Comparison of ENCODE assay signal across 10 cellular contexts in the genomic region with DNA sequence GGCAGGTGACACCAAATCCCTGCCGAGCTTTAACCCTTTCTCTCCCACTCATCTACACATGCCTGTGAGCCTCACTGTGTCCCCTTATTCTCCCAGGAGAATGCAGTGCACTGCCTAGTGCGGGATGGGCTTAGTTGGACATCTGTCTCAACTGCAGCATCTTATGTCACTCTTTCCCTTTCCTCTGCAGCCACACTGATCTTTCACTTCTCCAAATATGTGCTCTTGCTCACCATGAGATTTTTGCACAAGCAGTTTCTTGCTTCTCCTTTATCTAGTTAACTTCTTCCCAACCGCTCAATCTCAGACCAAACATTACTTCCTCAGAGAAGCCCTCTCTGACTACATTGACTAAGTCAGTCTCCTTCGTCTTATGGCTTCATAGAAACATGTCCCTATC.
A peak's percentile ranks its signal among the peaks of the same experiment; 100 is the strongest.
DNase-seq lines count a peak whose midpoint lies in the region; ATAC-seq and TF ChIP-seq lines count a peak whose summit lies in the region.
"Had no signal": no experiment of that assay in that cellular context is flagged by ENCODE, and none has a peak within 500 bp of the region (broad histone marks: within the 10 kb centered on the region; RNA-seq: fewer than 3 reads in every experiment).

No MANE protein-coding gene starts in this region.

- ATAC-seq in GM18909 (IDR thresholded peaks at IDR 0.05; ENCODE audit: poor library complexity, unreplicated experiment) = peak; percentile 56
- ATAC-seq in HG02981 (IDR thresholded peaks at IDR 0.05; ENCODE audit: unreplicated experiment) = peak; percentile 48
- ATAC-seq in activated B cell treated with CpG ODN at 0.5 μM for 24 hours (ENCODE audit: low read depth) = peak; percentile 56
- ATAC-seq in sciatic nerve = peak; percentile 72
- ATAC-seq in GM18505 (IDR thresholded peaks at IDR 0.05; ENCODE audit: unreplicated experiment) = no peak
- ATAC-seq: activated CD8-positive, alpha-beta memory T cell treated with anti-CD3 and anti-CD28 coated beads, Interleukin-2, amount 10 ng/mL, durations not matched to agents 7 days and 5 days; T-helper 17 cell had no signal

- H3K9me3 Mint-ChIP-seq in activated B cell treated with CpG ODN at 0.5 μM for 24 hours = no peaks in the 10 kb centered on the region
- no peaks in the 10 kb centered on the region for H3K9me3 Mint-ChIP-seq in type B pancreatic cell

- TF ChIP-seq POLR2A in GM18505 (IDR thresholded peaks at IDR 0.05; ENCODE audit: borderline replicate concordance, extremely low read depth, insufficient read depth, insufficient read length) = no peak

- POLR2A ChIA-PET in activated B cell treated with CpG ODN at 0.5 μM for 24 hours (lab: Charles Lee) = no interaction called here

- no peaks in the 10 kb centered on the region for H3K36me3 Mint-ChIP-seq in activated B cell treated with CpG ODN at 0.5 μM for 24 hours (ENCODE audit: low read depth)
- no peaks in the 10 kb centered on the region for H3K36me3 Mint-ChIP-seq in type B pancreatic cell
- H3K36me3 Mint-ChIP-seq: activated CD8-positive, alpha-beta memory T cell treated with anti-CD3 and anti-CD28 coated beads, Interleukin-2, amount 10 ng/mL, durations not matched to agents 7 days and 5 days had no signal

- H3K4me1 Mint-ChIP-seq in activated B cell treated with CpG ODN at 0.5 μM for 24 hours (peaks cover 22% of the 10 kb centered on the region), type B pancreatic cell (ENCODE audit: unreplicated experiment) (no peaks in the 10 kb centered on the region)
- H3K4me1 Mint-ChIP-seq: T-helper 17 cell had no signal

- H3K4me3 Mint-ChIP-seq in activated B cell treated with CpG ODN at 0.5 μM for 24 hours (no peak overlapping the region), type B pancreatic cell (no peak overlapping the region)
- H3K4me3 Mint-ChIP-seq: activated CD8-positive, alpha-beta memory T cell treated with anti-CD3 and anti-CD28 coated beads, Interleukin-2, amount 10 ng/mL, durations not matched to agents 7 days and 5 days; T-helper 17 cell had no signal

- DNase-seq in activated B cell treated with CpG ODN at 0.5 μM for 24 hours (no peak), sciatic nerve (ENCODE audit: low spot score) (no peak), type B pancreatic cell (ENCODE audit: extremely low spot score, unreplicated experiment) (no peak), kidney tubule cell (ENCODE audit: low spot score) (no peak)
- DNase-seq: activated CD8-positive, alpha-beta memory T cell treated with anti-CD3 and anti-CD28 coated beads, Interleukin-2, amount 10 ng/mL, durations not matched to agents 7 days and 5 days; NCI-H774; T-helper 17 cell had no signal

- intact Hi-C loops in activated B cell treated with CpG ODN at 0.5 μM for 24 hours (cut with micrococcal nuclease) = no loop called here
- intact Hi-C loops in sciatic nerve (cut with DNase I) = no loop called here

- TF ChIP-seq CTCF in activated B cell treated with CpG ODN at 0.5 μM for 24 hours (IDR thresholded peaks at IDR 0.05) (no peak), type B pancreatic cell (conservative IDR thresholded peaks at IDR 0.05) (no peak)

- H3K27ac Mint-ChIP-seq in activated B cell treated with CpG ODN at 0.5 μM for 24 hours (no peak overlapping the region), type B pancreatic cell (no peak overlapping the region)
- H3K27ac Mint-ChIP-seq: activated CD8-positive, alpha-beta memory T cell treated with anti-CD3 and anti-CD28 coated beads, Interleukin-2, amount 10 ng/mL, durations not matched to agents 7 days and 5 days; T-helper 17 cell had no signal

- CTCF ChIA-PET in activated B cell treated with CpG ODN at 0.5 μM for 24 hours (lab: Charles Lee) = no interaction called here

- H3K27me3 Mint-ChIP-seq in activated B cell treated with CpG ODN at 0.5 μM for 24 hours = no peaks in the 10 kb centered on the region
- no peaks in the 10 kb centered on the region for H3K27me3 Mint-ChIP-seq in type B pancreatic cell
- H3K27me3 Mint-ChIP-seq: activated CD8-positive, alpha-beta memory T cell treated with anti-CD3 and anti-CD28 coated beads, Interleukin-2, amount 10 ng/mL, durations not matched to agents 7 days and 5 days; T-helper 17 cell had no signal
